8 cellular contexts compared by ENCODE assay signal in the genomic region with DNA sequence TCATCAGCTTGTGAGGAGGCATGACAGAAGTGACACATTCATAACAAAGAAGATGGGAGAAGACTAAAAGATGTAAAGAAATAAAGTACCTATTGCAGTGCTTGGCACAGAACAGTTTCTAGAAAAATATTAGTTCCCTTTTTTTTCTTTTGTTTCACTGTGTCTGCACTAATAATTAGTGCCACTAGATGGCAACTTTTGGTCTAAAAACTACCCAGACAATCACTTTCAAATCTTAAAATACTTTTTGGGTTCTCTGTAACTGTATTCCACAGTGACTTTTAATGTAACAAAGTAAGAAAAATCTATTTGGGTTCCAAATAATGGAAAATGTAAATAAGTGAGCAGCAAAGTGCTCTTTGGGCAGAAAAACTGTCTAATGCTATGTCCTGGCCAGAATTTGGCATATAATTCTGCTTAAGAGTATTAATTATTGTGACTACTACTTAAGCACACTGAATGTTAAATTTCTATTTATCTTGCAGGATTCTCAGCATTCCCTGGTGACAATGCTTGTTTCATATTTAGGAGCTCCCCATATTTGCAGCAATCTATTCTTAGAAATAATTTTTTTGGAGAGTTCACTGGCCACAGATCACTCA.
DNase-seq lines count a peak whose midpoint lies in the region; ATAC-seq and TF ChIP-seq lines count a peak whose summit lies in the region.

No MANE protein-coding gene starts in this region.

- H3K27me3 Mint-ChIP-seq in T-cell: no peaks in the 10 kb centered on the region

- DNase-seq in AML-193 (lab: John Stamatoyannopoulos, UW) (peak; percentile 62 to 73), T-cell (no peak), foreskin fibroblast (peak in 1 of 2 donors; percentile 61), gastrocnemius medialis (no peak), NCI-H2081 treated with DMSO at 0.1 percent for 48 hours (lab: John Stamatoyannopoulos, UW) (no peak)

- no peaks in the 10 kb centered on the region for H3K9me3 Mint-ChIP-seq in T-cell

- no peak overlapping the region for H3K27ac ChIP-seq in gastrocnemius medialis

- CTCF ChIA-PET in T-cell (lab: Charles Lee): interaction anchor here (0.6 to 1.3 kb wide), 5 partner anchors 151 to 329 kb away, joined by 3 to 5 read pairs (median 4); no protein-coding TSS in a partner anchor

- intact Hi-C loops in gastrocnemius medialis (cut with DNase I; ENCODE audit: low total_unique reads): loop anchor here (2.0 to 5.0 kb wide), 2 partner anchors 156 to 178 kb away; partner anchors contain the start of gene EPC1

- no peaks in the 10 kb centered on the region for H3K36me3 ChIP-seq in gastrocnemius medialis

- H3K4me1 ChIP-seq in gastrocnemius medialis: no peaks in the 10 kb centered on the region

- ATAC-seq in GM18502 (IDR thresholded peaks at IDR 0.05; ENCODE audit: poor library complexity, unreplicated experiment) (peak; percentile 70), HG03469 (IDR thresholded peaks at IDR 0.05; ENCODE audit: unreplicated experiment) (peak; percentile 69), T-cell (replicated peaks in 1 of 4) (peak; percentile 29 to 56 (median 40)), gastrocnemius medialis (peak in 1 of 2 donors; percentile 41), HG02610 (IDR thresholded peaks at IDR 0.05; ENCODE audit: unreplicated experiment) (no peak)

- no peaks in the 10 kb centered on the region for H3K9me3 ChIP-seq in gastrocnemius medialis

- in situ Hi-C loops in gastrocnemius medialis (cut with MboI; ENCODE audit: low sequenced_read_pairs in 4 of 4): loop anchor here in 2 of 4 donors (5.0 to 10.0 kb wide), 2 partner anchors 174 to 176 kb away; no protein-coding TSS in a partner anchor

- H3K36me3 Mint-ChIP-seq in T-cell: no peaks in the 10 kb centered on the region

- no peak overlapping the region for H3K4me3 ChIP-seq in foreskin fibroblast (ENCODE audit: low read depth in 1 of 2, low read length in 2 of 2)
- H3K4me3 ChIP-seq in gastrocnemius medialis: no peak overlapping the region

- TF ChIP-seq POLR2A in gastrocnemius medialis (IDR thresholded peaks at IDR 0.05): no peak

- TF ChIP-seq CTCF in foreskin fibroblast (IDR thresholded peaks at IDR 0.05; ENCODE audit: low read depth, low read length) (peak; percentile 53), gastrocnemius medialis (IDR thresholded peaks at IDR 0.05 in 4 of 5, conservative IDR thresholded peaks at IDR 0.05 in 1 of 5) (peak; percentile 50 to 82 (median 73))

- POLR2A ChIA-PET in T-cell (lab: Charles Lee): interaction anchor here in 1 of 2 donors (0.5 kb wide), 1 partner anchor 1356 kb away, joined by 3 read pairs; no protein-coding TSS in a partner anchor

- H3K27me3 ChIP-seq in gastrocnemius medialis: no peaks in the 10 kb centered on the region

- no peak overlapping the region for H3K4me3 Mint-ChIP-seq in T-cell

- peaks cover 0 to 4% (median 2%) of the 10 kb centered on the region in 3 donors for H3K4me1 Mint-ChIP-seq in T-cell

- H3K27ac Mint-ChIP-seq in T-cell: peak overlapping the region; percentile 3 to 47

Comparison
In these comparisons a context has a peak if more than half of its experiments do, and no peak if none do; other contexts are left out.
1. DNase-seq: peak in AML-193 (2 of 2); none in T-cell (0 of 34), gastrocnemius medialis (0 of 2) and NCI-H2081 treated with DMSO at 0.1 percent for 48 hours (single experiment).